ENCODE assay signal across 8 cellular contexts in the genomic region with DNA sequence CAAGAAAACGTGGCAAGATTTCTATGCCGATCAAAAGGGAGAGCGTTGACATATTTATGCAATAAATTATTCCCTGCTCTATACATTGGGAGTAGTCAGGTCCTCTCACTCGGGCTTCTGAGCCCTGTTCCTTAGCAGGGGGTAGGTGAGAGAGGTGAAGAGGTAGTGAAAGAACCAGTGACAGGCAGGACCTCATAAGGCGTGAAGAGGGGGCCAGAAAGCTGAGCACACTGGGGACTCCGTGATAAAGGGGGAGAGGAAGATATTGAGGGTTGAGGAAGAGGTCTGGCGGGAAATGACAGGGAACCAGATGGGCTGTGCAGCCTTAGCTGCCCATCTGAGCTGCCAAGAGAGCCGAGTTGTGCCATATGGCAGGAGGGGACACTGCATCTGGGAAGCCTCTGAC. TPM values are rescaled to one million over a fixed set of nuclear protein-coding genes. Genes with fewer than 3 reads are reported as not detected.
DNase-seq lines count a peak whose midpoint lies in the region; ATAC-seq, FAIRE-seq and TF ChIP-seq lines count a peak whose summit lies in the region.

No MANE protein-coding gene starts in this region.

- H4K20me1 ChIP-seq in H9 (ENCODE audit: control insufficient read depth, insufficient read depth, insufficient read length) (no peaks in the 10 kb centered on the region), endothelial cell of umbilical vein (replicated peaks; ENCODE audit: control insufficient read depth, extremely low read depth, insufficient read depth, low read length) (no peaks in the 10 kb centered on the region)

- no peak overlapping the region for H4K8ac ChIP-seq in H9 (replicated peaks; ENCODE audit: insufficient read length, low read depth, low read length)

- peak; percentile 68 for FAIRE-seq in GM12891 (lab: Jason Lieb, UNC)
- FAIRE-seq in endothelial cell of umbilical vein (lab: Jason Lieb, UNC) = no peak

- H3K56ac ChIP-seq in H9 (ENCODE audit: insufficient read length, low read depth, low read length) = no peak overlapping the region

- H3K27ac ChIP-seq in H9 (ENCODE audit: insufficient read length, low read depth, low read length) (no peak overlapping the region), endothelial cell of umbilical vein (ENCODE audit: insufficient read depth, low read depth, low read length) (no peak overlapping the region), gastrocnemius medialis (no peak overlapping the region)

- BruUV-seq in endothelial cell of umbilical vein (replicated peaks; lab: Mats Ljungman, UMichigan) = no TSS peak

- in situ Hi-C loops in gastrocnemius medialis (cut with MboI; ENCODE audit: low sequenced_read_pairs in 4 of 4) = loop anchor here (5.0 to 25.0 kb wide), 4 partner anchors 64 to 661 kb away; a partner anchor contains a TSS

- H3K4me3 Mint-ChIP-seq in H9 = peak overlapping the region; percentile 61 to 76

- H3K9me1 ChIP-seq in endothelial cell of umbilical vein (replicated peaks; ENCODE audit: control insufficient read depth, extremely low read depth, insufficient read depth, low read length) = no peaks in the 10 kb centered on the region

- H3K23ac ChIP-seq in H9 (ENCODE audit: insufficient read length, low read depth, low read length) = no peak overlapping the region

- H3K27me3 ChIP-seq in H9 (ENCODE audit: insufficient read depth, low read length) = peaks cover 42% of the 10 kb centered on the region
- peaks cover 62% of the 10 kb centered on the region for H3K27me3 ChIP-seq in NT2/D1 (ENCODE audit: insufficient read depth, insufficient read length)
- peaks cover 40 to 51% of the 10 kb centered on the region in 2 experiments for H3K27me3 ChIP-seq in endothelial cell of umbilical vein (ENCODE audit: control insufficient read depth in 2 of 2, insufficient read depth in 2 of 2, low read length in 2 of 2)
- peaks cover 39 to 58% (median 45%) of the 10 kb centered on the region in 3 donors for H3K27me3 ChIP-seq in gastrocnemius medialis

- CTCF ChIA-PET in endothelial cell of umbilical vein (lab: Charles Lee) = interaction anchor here (0.6 to 1.6 kb wide), 8 partner anchors 14 to 518 kb away, joined by 3 to 10 read pairs (median 3); a partner anchor contains a TSS

- H3K14ac ChIP-seq in H9 (ENCODE audit: insufficient read depth, low read length) = no peak overlapping the region

- WGBS in H9 (ENCODE audit: extremely low coverage, insufficient read length, low lambda C conversion rate) = no CpG with 5 or more reads among the region's 8 CpGs

- POLR2A ChIA-PET in endothelial cell of umbilical vein (lab: Charles Lee) = no interaction called here

- no peaks in the 10 kb centered on the region for H3K4me1 ChIP-seq in H9 (ENCODE audit: insufficient read depth, low read length)
- no peaks in the 10 kb centered on the region for H3K4me1 ChIP-seq in NT2/D1 (ENCODE audit: insufficient read depth, insufficient read length)
- H3K4me1 ChIP-seq in endothelial cell of umbilical vein (ENCODE audit: control insufficient read depth, extremely low read depth, insufficient read depth, low read length) = peaks cover 21% of the 10 kb centered on the region
- H3K4me1 ChIP-seq in gastrocnemius medialis = peaks cover 20 to 27% of the 10 kb centered on the region in 2 donors

- peaks cover 81% of the 10 kb centered on the region for H3K27me3 Mint-ChIP-seq in H9 (ENCODE audit: low read depth)

- no peaks in the 10 kb centered on the region for H3K9me3 ChIP-seq in H9 (ENCODE audit: control insufficient read depth, low read depth, low read length)
- no peaks in the 10 kb centered on the region for H3K9me3 ChIP-seq in NT2/D1 (ENCODE audit: insufficient read depth, low read length)
- no peaks in the 10 kb centered on the region for H3K9me3 ChIP-seq in endothelial cell of umbilical vein (replicated peaks; ENCODE audit: control insufficient read depth, insufficient read depth, low read length)
- H3K9me3 ChIP-seq in gastrocnemius medialis = no peaks in the 10 kb centered on the region

- H3K4me1 Mint-ChIP-seq in H9 = peaks cover 24 to 31% of the 10 kb centered on the region in 2 experiments

- no peak overlapping the region for H2BK5ac ChIP-seq in H9 (ENCODE audit: insufficient read length, low read length)

- no peak overlapping the region for H3T11ph ChIP-seq in H9 (ENCODE audit: low read length)

- no peaks in the 10 kb centered on the region for H3K79me2 ChIP-seq in H9 (ENCODE audit: insufficient read depth, low read length)
- no peaks in the 10 kb centered on the region for H3K79me2 ChIP-seq in endothelial cell of umbilical vein (ENCODE audit: control insufficient read depth, insufficient read depth, low read length)

- H2BK15ac ChIP-seq in H9 (ENCODE audit: low read depth, low read length) = no peak overlapping the region

- intact Hi-C loops in endothelial cell of umbilical vein (cut with micrococcal nuclease) (loop anchor here (1.0 to 5.0 kb wide), 5 partner anchors 59 to 749 kb away; a partner anchor contains a TSS), gastrocnemius medialis (cut with DNase I; ENCODE audit: low total_unique reads) (loop anchor here (2.0 to 5.0 kb wide), 3 partner anchors 59 to 519 kb away; a partner anchor contains a TSS)

- H2BK120ac ChIP-seq in H9 (ENCODE audit: low read depth, low read length, poor library complexity, severe bottlenecking) = no peak overlapping the region

- no peak overlapping the region for H3K4ac ChIP-seq in H9 (ENCODE audit: low read depth, low read length)

- no peak overlapping the region for H2BK20ac ChIP-seq in H9 (ENCODE audit: low read depth, low read length, poor library complexity, severe bottlenecking)

- no peak overlapping the region for H3K27ac Mint-ChIP-seq in H9

- H3K9me3 Mint-ChIP-seq in H9 = peaks cover 0 to 6% of the 10 kb centered on the region in 2 experiments; a peak in 2 of 5 replicates

- no peaks in the 10 kb centered on the region for H3K79me1 ChIP-seq in H9 (ENCODE audit: insufficient read depth, low read depth, low read length, poor library complexity, severe bottlenecking)

- H3K23me2 ChIP-seq in H9 (ENCODE audit: insufficient read length, low read depth, low read length, poor library complexity, severe bottlenecking) = peaks cover 6% of the 10 kb centered on the region

- H2BK12ac ChIP-seq in H9 (ENCODE audit: insufficient read length, low read depth, low read length) = no peak overlapping the region

- ATAC-seq in gastrocnemius medialis = no peak

- H3K36me3 Mint-ChIP-seq in H9 (ENCODE audit: insufficient read depth in 1 of 3, low read depth in 3 of 3) = no peaks in the 10 kb centered on the region

- no peak overlapping the region for H4K5ac ChIP-seq in H9 (ENCODE audit: insufficient read length, low read depth, low read length)

- H3K36me3 ChIP-seq in NT2/D1 (ENCODE audit: insufficient read depth, insufficient read length, low read length) (no peaks in the 10 kb centered on the region), endothelial cell of umbilical vein (ENCODE audit: control insufficient read depth in 2 of 2, extremely low read depth in 1 of 2, insufficient read depth in 2 of 2, low read length in 2 of 2) (no peaks in the 10 kb centered on the region), gastrocnemius medialis (no peaks in the 10 kb centered on the region)

- peak overlapping the region; percentile 44 for H3K4me2 ChIP-seq in H9 (ENCODE audit: insufficient read depth, insufficient read length, low read length)
- H3K4me2 ChIP-seq in endothelial cell of umbilical vein (ENCODE audit: insufficient read depth, low read length) = peak overlapping the region; percentile 87

- H2AFZ ChIP-seq in H9 (ENCODE audit: low read length) (no peak overlapping the region), endothelial cell of umbilical vein (ENCODE audit: low read depth, low read length) (peak overlapping the region; percentile 75)

- H4K91ac ChIP-seq in H9 (ENCODE audit: insufficient read length, low read depth, low read length) = no peak overlapping the region

- TF ChIP-seq POLR2A in GM12891 (IDR thresholded peaks at IDR 0.05; ENCODE audit: low read depth, low read length) (no peak), endothelial cell of umbilical vein (IDR thresholded peaks at IDR 0.05; ENCODE audit: low read depth, low read length) (no peak), gastrocnemius medialis (IDR thresholded peaks at IDR 0.05) (no peak)

- dilution Hi-C loops in endothelial cell of umbilical vein (cut with MboI; ENCODE audit: extremely low pct_ligation_motif_present, low sequenced_read_pairs) = no loop called here

- H2AK5ac ChIP-seq in H9 (ENCODE audit: insufficient read length, low read length) = no peak overlapping the region

- TF ChIP-seq CTCF in H9 (conservative IDR thresholded peaks at IDR 0.05) = no peak
- TF ChIP-seq CTCF in endothelial cell of umbilical vein (IDR thresholded peaks at IDR 0.05; ENCODE audit: extremely low read depth in 1 of 2, insufficient read depth in 1 of 2, low read depth in 1 of 2, low read length in 2 of 2) = no peak
- no peak for TF ChIP-seq CTCF in gastrocnemius medialis (IDR thresholded peaks at IDR 0.05 in 4 of 5, conservative IDR thresholded peaks at IDR 0.05 in 1 of 5)

- H3K4me3 ChIP-seq in NT2/D1 (ENCODE audit: insufficient read length, low read depth) (peak overlapping the region; percentile 37), endothelial cell of umbilical vein (replicated peaks in 1 of 3; ENCODE audit: insufficient read depth in 1 of 3, low read depth in 1 of 3, low read length in 3 of 3) (peak overlapping the region; percentile 14 to 64 (median 45)), gastrocnemius medialis (peak overlapping the region; percentile 44 to 67 (median 60))

- H3K9ac ChIP-seq in H9 (ENCODE audit: extremely low read depth, insufficient read length, low read length) (no peak overlapping the region), NT2/D1 (ENCODE audit: insufficient read length, low read depth) (peak overlapping the region; percentile 56), endothelial cell of umbilical vein (replicated peaks; ENCODE audit: extremely low read depth, insufficient read depth, low read length) (no peak overlapping the region)

- DNase-seq in GM12891 (ENCODE audit: insufficient read length, low spot score) = no peak
- peak; percentile 27 for DNase-seq in H9
- DNase-seq in NT2/D1 (ENCODE audit: low read depth, low spot score) = no peak
- no peak for DNase-seq in endothelial cell of umbilical vein (ENCODE audit: low read depth, low spot score)
- DNase-seq in gastrocnemius medialis = no peak
- DNase-seq in NCI-H146 (lab: John Stamatoyannopoulos, UW) = no peak
- DNase-seq in ureter (ENCODE audit: low spot score) = no peak
- DNase-seq in medulla oblongata (ENCODE audit: extremely low spot score) = no peak

- no peak overlapping the region for H3K18ac ChIP-seq in H9 (ENCODE audit: insufficient read length, low read depth, low read length)

RNA-seq across cellular contexts. Expression of a gene that starts 0.7 kb away (rescaled TPM):
- polyA plus RNA-seq in GM12891 (2012; ENCODE audit: low read depth, missing spikeins) = not detected
- 0.18 and 0.26 TPM in 2 replicates for total RNA-seq in H9 (2021)
- 0.14 and 0.22 TPM in 2 replicates for total RNA-seq in endothelial cell of umbilical vein
- 0.22 TPM in 2 replicates for polyA plus RNA-seq in endothelial cell of umbilical vein
- polyA plus RNA-seq in endothelial cell of umbilical vein (2011; cell fraction: cytosol; rRNA removed) = 0.06 and 0.08 TPM in 2 replicates
- polyA plus RNA-seq in endothelial cell of umbilical vein (2011; cell fraction: nucleus; rRNA removed) = 0.41 and 0.51 TPM in 2 replicates
- polyA plus RNA-seq in endothelial cell of umbilical vein (2012) = 0.15 TPM in 1 of 2 replicates, not detected in the other
- polyA minus RNA-seq in endothelial cell of umbilical vein = 0.23 TPM in 1 of 2 replicates, not detected in the other
- polyA minus RNA-seq in endothelial cell of umbilical vein (2011; cell fraction: cytosol; rRNA and poly(A)+ RNA removed) = not detected
- 0.34 TPM in 1 of 2 replicates, not detected in the other for polyA minus RNA-seq in endothelial cell of umbilical vein (2011; cell fraction: nucleus; rRNA and poly(A)+ RNA removed)
- total RNA-seq in gastrocnemius medialis = not detected
- total RNA-seq in ureter = not detected

RNA-seq across cellular contexts. Expression of a gene that starts 13.7 kb away (rescaled TPM):
- polyA plus RNA-seq in GM12891 (2012; ENCODE audit: low read depth, missing spikeins) = not detected
- total RNA-seq in H9 (2021) (37.9 and 38.3 TPM in 2 replicates), endothelial cell of umbilical vein (147 and 161 TPM in 2 replicates), gastrocnemius medialis (1 to 10 TPM; 2.0 to 4.0 (median 2.6) TPM), ureter (20.2 TPM)
- polyA plus RNA-seq in endothelial cell of umbilical vein = 45.1 and 60.1 TPM in 2 replicates
- polyA plus RNA-seq in endothelial cell of umbilical vein (2011; cell fraction: cytosol; rRNA removed) = 87.7 and 92.3 TPM in 2 replicates
- polyA plus RNA-seq in endothelial cell of umbilical vein (2011; cell fraction: nucleus; rRNA removed) = 48.2 and 69.8 TPM in 2 replicates
- polyA plus RNA-seq in endothelial cell of umbilical vein (2012) = 79.3 and 119 TPM in 2 replicates
- 47.5 and 50.8 TPM in 2 replicates for polyA minus RNA-seq in endothelial cell of umbilical vein
- polyA minus RNA-seq in endothelial cell of umbilical vein (2011; cell fraction: cytosol; rRNA and poly(A)+ RNA removed) = 14.0 TPM
- polyA minus RNA-seq in endothelial cell of umbilical vein (2011; cell fraction: nucleus; rRNA and poly(A)+ RNA removed) = 29.0 and 50.8 TPM in 2 replicates

RNA-seq across cellular contexts. Expression of a gene that starts 53.4 kb away (rescaled TPM):
- polyA plus RNA-seq in GM12891 (2012; ENCODE audit: low read depth, missing spikeins) = not detected
- total RNA-seq in H9 (2021) = 0.26 and 0.39 TPM in 2 replicates
- total RNA-seq in endothelial cell of umbilical vein = not detected in 2 replicates
- polyA plus RNA-seq in endothelial cell of umbilical vein = not detected in 2 replicates
- polyA plus RNA-seq in endothelial cell of umbilical vein (2011; cell fraction: cytosol; rRNA removed) = 0.04 TPM in 1 of 2 replicates, not detected in the other
- not detected in 2 replicates for polyA plus RNA-seq in endothelial cell of umbilical vein (2011; cell fraction: nucleus; rRNA removed)
- not detected in 2 replicates for polyA plus RNA-seq in endothelial cell of umbilical vein (2012)
- polyA minus RNA-seq in endothelial cell of umbilical vein = not detected in 2 replicates
- polyA minus RNA-seq in endothelial cell of umbilical vein (2011; cell fraction: cytosol; rRNA and poly(A)+ RNA removed) = 6.0 TPM
- polyA minus RNA-seq in endothelial cell of umbilical vein (2011; cell fraction: nucleus; rRNA and poly(A)+ RNA removed) = not detected in 2 replicates
- not detected for total RNA-seq in gastrocnemius medialis
- total RNA-seq in ureter = 2.7 TPM

RNA-seq across cellular contexts. Expression of a gene that starts 59.7 kb away (rescaled TPM):
- not detected for polyA plus RNA-seq in GM12891 (2012; ENCODE audit: low read depth, missing spikeins)
- total RNA-seq in H9 (2021) (0.24 and 0.42 TPM in 2 replicates), endothelial cell of umbilical vein (0.58 and 0.88 TPM in 2 replicates), gastrocnemius medialis (not detected), ureter (16.5 TPM)
- polyA plus RNA-seq in endothelial cell of umbilical vein = 0.37 and 0.60 TPM in 2 replicates
- polyA plus RNA-seq in endothelial cell of umbilical vein (2011; cell fraction: cytosol; rRNA removed) = 0.39 and 0.61 TPM in 2 replicates
- 0.53 and 0.54 TPM in 2 replicates for polyA plus RNA-seq in endothelial cell of umbilical vein (2011; cell fraction: nucleus; rRNA removed)
- 0.60 and 0.80 TPM in 2 replicates for polyA plus RNA-seq in endothelial cell of umbilical vein (2012)
- 0.34 TPM in 1 of 2 replicates, not detected in the other for polyA minus RNA-seq in endothelial cell of umbilical vein
- 6.6 TPM for polyA minus RNA-seq in endothelial cell of umbilical vein (2011; cell fraction: cytosol; rRNA and poly(A)+ RNA removed)
- not detected in 2 replicates for polyA minus RNA-seq in endothelial cell of umbilical vein (2011; cell fraction: nucleus; rRNA and poly(A)+ RNA removed)
